8 cellular contexts compared by ENCODE assay signal in the genomic region with DNA sequence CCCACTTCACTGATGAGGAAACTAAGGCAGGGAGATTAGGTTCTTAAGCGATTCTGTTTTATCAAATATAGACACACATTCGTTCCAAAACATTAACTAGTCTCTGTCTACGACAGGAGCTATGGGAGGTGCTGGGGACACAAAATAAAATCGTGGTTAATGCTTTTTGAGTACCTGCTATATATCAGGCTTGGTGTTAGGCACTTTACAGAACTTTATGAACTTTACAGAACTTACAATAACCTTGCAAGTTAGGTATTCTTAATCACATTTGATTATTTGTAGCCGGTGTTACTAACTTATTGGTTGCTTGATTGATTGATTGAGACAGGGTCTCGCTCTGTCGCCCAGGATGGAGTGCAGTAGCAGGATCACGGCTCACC. TPM values are rescaled to one million over a fixed set of nuclear protein-coding genes. Genes with fewer than 3 reads are reported as not detected.
DNase-seq lines count a peak whose midpoint lies in the region; ATAC-seq and TF ChIP-seq lines count a peak whose summit lies in the region.

No MANE protein-coding gene starts in this region.

- peak overlapping the region; percentile 73 to 89 (median 88) for H3K27ac Mint-ChIP-seq in IgD-negative memory B cell
- H3K27ac Mint-ChIP-seq in natural killer cell treated with Interleukin-12 subunit alpha and Interleukin-12 subunit beta and Interleukin-15 and Interleukin-18, amount 100 ng/mL, for 72 hours = peak overlapping the region; percentile 63 to 75

- no peaks in the 10 kb centered on the region for H3K27me3 Mint-ChIP-seq in IgD-negative memory B cell
- no peaks in the 10 kb centered on the region for H3K27me3 Mint-ChIP-seq in natural killer cell treated with Interleukin-12 subunit alpha and Interleukin-12 subunit beta and Interleukin-15 and Interleukin-18, amount 100 ng/mL, for 72 hours

- H3K79me2 ChIP-seq in mammary epithelial cell (ENCODE audit: insufficient read depth, low read length) = peaks cover 41% of the 10 kb centered on the region

- H3K4me1 Mint-ChIP-seq in IgD-negative memory B cell = peaks cover 15 to 23% (median 20%) of the 10 kb centered on the region in 3 donors
- H3K4me1 Mint-ChIP-seq in natural killer cell treated with Interleukin-12 subunit alpha and Interleukin-12 subunit beta and Interleukin-15 and Interleukin-18, amount 100 ng/mL, for 72 hours (ENCODE audit: low read depth in 2 of 2) = peaks cover 34 to 38% of the 10 kb centered on the region in 2 donors

- H3K4me3 Mint-ChIP-seq in IgD-negative memory B cell = peak overlapping the region; percentile 89 to 95 (median 92)
- H3K4me3 Mint-ChIP-seq in natural killer cell treated with Interleukin-12 subunit alpha and Interleukin-12 subunit beta and Interleukin-15 and Interleukin-18, amount 100 ng/mL, for 72 hours = peak overlapping the region; percentile 92

- H3K9ac ChIP-seq in mammary epithelial cell (ENCODE audit: insufficient read depth, low read length) = no peak overlapping the region

- no peaks in the 10 kb centered on the region for H3K9me3 Mint-ChIP-seq in IgD-negative memory B cell
- no peaks in the 10 kb centered on the region for H3K9me3 Mint-ChIP-seq in natural killer cell treated with Interleukin-12 subunit alpha and Interleukin-12 subunit beta and Interleukin-15 and Interleukin-18, amount 100 ng/mL, for 72 hours

- 75% methylated on average over 8 of the region's 8 CpGs for WGBS in mammary epithelial cell (ENCODE audit: low coverage, missing lambda C conversion rate)

- H3K9me3 ChIP-seq in mammary epithelial cell (replicated peaks; ENCODE audit: insufficient read depth, low read length) = no peaks in the 10 kb centered on the region

- intact Hi-C loops in mammary epithelial cell (cut with micrococcal nuclease) = loop anchor here (1.0 kb wide), 1 partner anchor 87 kb away; no protein-coding TSS in a partner anchor

- peaks cover 3% of the 10 kb centered on the region for H3K36me3 ChIP-seq in mammary epithelial cell (ENCODE audit: insufficient read depth, low read length)

- H3K4me3 ChIP-seq in AG10803 (ENCODE audit: low read length) (peak overlapping the region; percentile 52), mammary epithelial cell (replicated peaks in 1 of 3; ENCODE audit: insufficient read depth in 1 of 3, low read depth in 2 of 3, low read length in 3 of 3) (peak overlapping the region; percentile 14 to 43 (median 36))

- H3K27me3 ChIP-seq in mammary epithelial cell (ENCODE audit: insufficient read depth, low read length) = no peaks in the 10 kb centered on the region

- peaks cover 15% of the 10 kb centered on the region for H3K4me1 ChIP-seq in mammary epithelial cell (ENCODE audit: insufficient read depth, low read length)

- DNase-seq in AG10803 (ENCODE audit: low read depth) (no peak), mammary epithelial cell (no peak), occipital lobe (lab: John Stamatoyannopoulos, UW) (no peak), NCI-H187 treated with DMSO at 0.1 percent for 48 hours (lab: John Stamatoyannopoulos, UW) (no peak), AG08396 (ENCODE audit: low spot score) (no peak), medulla oblongata (ENCODE audit: extremely low spot score) (no peak)
- no peak for DNase-seq in natural killer cell treated with Interleukin-12 subunit alpha and Interleukin-12 subunit beta and Interleukin-15 and Interleukin-18, amount 100 ng/mL, for 72 hours (ENCODE audit: low spot score)

- TF ChIP-seq CTCF in AG10803 (conservative IDR thresholded peaks at IDR 0.05; ENCODE audit: low read length) (no peak), mammary epithelial cell (conservative IDR thresholded peaks at IDR 0.05 in 1 of 2, IDR thresholded peaks at IDR 0.05 in 1 of 2; ENCODE audit: extremely low read depth in 1 of 2, insufficient read depth in 1 of 2, low read depth in 1 of 2, low read length in 2 of 2) (no peak)

- H3K4me2 ChIP-seq in mammary epithelial cell (ENCODE audit: insufficient read depth, low read depth, low read length) = peak overlapping the region; percentile 61

- H4K20me1 ChIP-seq in mammary epithelial cell (ENCODE audit: insufficient read depth, low read length) = no peaks in the 10 kb centered on the region

- dilution Hi-C loops in mammary epithelial cell (cut with HindIII; ENCODE audit: low sequenced_read_pairs) = no loop called here

- no peak overlapping the region for H3K27ac ChIP-seq in mammary epithelial cell (ENCODE audit: insufficient read depth, low read depth, low read length)

- ATAC-seq in natural killer cell treated with Interleukin-12 subunit alpha and Interleukin-12 subunit beta and Interleukin-15 and Interleukin-18, amount 100 ng/mL, for 72 hours = no peak

- no peaks in the 10 kb centered on the region for H3K36me3 Mint-ChIP-seq in IgD-negative memory B cell
- H3K36me3 Mint-ChIP-seq in natural killer cell treated with Interleukin-12 subunit alpha and Interleukin-12 subunit beta and Interleukin-15 and Interleukin-18, amount 100 ng/mL, for 72 hours = no peaks in the 10 kb centered on the region

- H2AFZ ChIP-seq in mammary epithelial cell (ENCODE audit: low read depth, low read length) = peak overlapping the region; percentile 70

- CTCF ChIA-PET in mammary epithelial cell (lab: Charles Lee; ENCODE audit: low non-redundant PET) = no interaction called here

- BruUV-seq in mammary epithelial cell (replicated peaks; lab: Mats Ljungman, UMichigan) = no TSS peak

- in situ Hi-C loops in mammary epithelial cell (cut with MboI; ENCODE audit: low sequenced_read_pairs in 2 of 2) = loop anchor here in 1 of 2 donors (25.0 kb wide), 1 partner anchor 297 kb away; a partner anchor contains a TSS

RNA-seq across cellular contexts. Expression of a gene that starts 0.5 kb away (rescaled TPM):
- polyA plus RNA-seq in IgD-negative memory B cell = 6.9 TPM
- 10 to 100 TPM; 18.7 to 23.8 TPM for total RNA-seq in mammary epithelial cell
- polyA plus RNA-seq in mammary epithelial cell = 17.3 TPM
- 17.6 TPM for polyA minus RNA-seq in mammary epithelial cell
- total RNA-seq in natural killer cell treated with Interleukin-12 subunit alpha and Interleukin-12 subunit beta and Interleukin-15 and Interleukin-18, amount 100 ng/mL, for 72 hours = 10 to 100 TPM; 25.4 to 46.6 TPM
- total RNA-seq in occipital lobe = 35.2 TPM

RNA-seq across cellular contexts. Expression of a gene that starts 40.2 kb away (rescaled TPM):
- polyA plus RNA-seq in IgD-negative memory B cell (13.4 TPM), mammary epithelial cell (13.1 TPM)
- total RNA-seq in mammary epithelial cell (10 to 100 TPM; 19.9 to 32.2 TPM), occipital lobe (59.1 TPM)
- 4.2 TPM for polyA minus RNA-seq in mammary epithelial cell
- 10 to 100 TPM; 22.1 to 26.6 TPM for total RNA-seq in natural killer cell treated with Interleukin-12 subunit alpha and Interleukin-12 subunit beta and Interleukin-15 and Interleukin-18, amount 100 ng/mL, for 72 hours
